32 cellular contexts compared by ENCODE assay signal in the genomic region with DNA sequence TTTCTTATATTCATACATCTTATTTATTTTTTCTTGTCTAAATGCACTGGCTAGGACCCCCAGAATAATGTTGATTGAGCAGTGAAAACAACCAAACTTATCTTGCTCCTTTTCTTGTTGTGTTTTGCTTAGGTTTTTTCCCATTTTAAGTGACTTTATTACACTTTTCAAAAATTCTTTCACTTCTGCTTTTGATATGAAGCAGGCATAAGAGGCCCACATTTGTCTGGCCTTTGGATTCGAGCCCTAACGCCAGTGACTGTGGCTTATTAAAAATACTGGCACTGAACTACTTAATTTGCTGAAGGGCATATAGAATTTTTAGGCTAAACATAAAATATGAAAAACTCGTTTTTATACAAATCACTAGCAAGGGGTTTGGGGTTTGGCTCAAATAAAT.
"Had no signal": no experiment of that assay in that cellular context is flagged by ENCODE, and none has a peak within 500 bp of the region (broad histone marks: within the 10 kb centered on the region; RNA-seq: fewer than 3 reads in every experiment).

No MANE protein-coding gene starts in this region.

- H3K36me3 Mint-ChIP-seq: mesothelial cell of epicardium; naive B cell; natural killer cell treated with Interleukin-12 subunit alpha and Interleukin-12 subunit beta and Interleukin-15 and Interleukin-18, amount 100 ng/mL, for 72 hours; neural progenitor cell had no signal

- H3K4me2 ChIP-seq: neural progenitor cell, smooth muscle cell had no signal

- H3K9ac ChIP-seq: neural progenitor cell, parathyroid adenoma had no signal

- H3K4me3 Mint-ChIP-seq: dendritic cell treated with granulocyte-macrophage colony-stimulating factor and Interleukin-4, amounts not matched to agents 40 ng/mL and 50 ng/mL, for 4 days; endodermal cell; mesothelial cell of epicardium; naive B cell; natural killer cell treated with Interleukin-12 subunit alpha and Interleukin-12 subunit beta and Interleukin-15 and Interleukin-18, amount 100 ng/mL, for 72 hours; neural progenitor cell; stimulated activated naive CD8-positive, alpha-beta T cell treated with anti-CD3 and anti-CD28 coated beads, Interleukin-15, amount 100 ng/mL, for 72 hours had no signal

- H3K27me3 ChIP-seq: gastrocnemius medialis, neural progenitor cell, right atrium auricular region, suprapubic skin, transverse colon, upper lobe of right lung, uterus had no signal

- DNase-seq: effector CD8-positive, alpha-beta T cell; endodermal cell; foreskin fibroblast; gastrocnemius medialis; head of caudate nucleus; kidney; mesenchymal stem cell; mucosa of descending colon; naive B cell; stimulated activated CD4-positive, alpha-beta T cell treated with anti-CD3 and anti-CD28 coated beads, Interleukin-12 subunit alpha, Interleukin-12 subunit beta, amount 100 ng/mL, for 4 hours; stimulated activated CD4-positive, alpha-beta T cell treated with anti-CD3 and anti-CD28 coated beads, Interleukin-1b, Interleukin-23, amount 100 ng/mL, for 48 hours; stimulated activated CD4-positive, alpha-beta T cell treated with anti-CD3 and anti-CD28 coated beads, Interleukin-4, amount 100 ng/mL, for 1 hour; stimulated activated CD8-positive, alpha-beta memory T cell treated with anti-CD3 and anti-CD28 coated beads, Interleukin-4, amount 100 ng/mL, for 48 hours; stimulated activated naive CD4-positive, alpha-beta T cell; stimulated activated naive CD8-positive, alpha-beta T cell treated with anti-CD3 and anti-CD28 coated beads, Interleukin-15, amount 100 ng/mL, for 72 hours; transverse colon; upper lobe of right lung; uterus had no signal

- H3K27me3 Mint-ChIP-seq: dendritic cell treated with granulocyte-macrophage colony-stimulating factor and Interleukin-4, amounts not matched to agents 40 ng/mL and 50 ng/mL, for 4 days; naive B cell had no signal

- H3K9me3 Mint-ChIP-seq: dendritic cell treated with granulocyte-macrophage colony-stimulating factor and Interleukin-4, amounts not matched to agents 40 ng/mL and 50 ng/mL, for 4 days; natural killer cell treated with Interleukin-12 subunit alpha and Interleukin-12 subunit beta and Interleukin-15 and Interleukin-18, amount 100 ng/mL, for 72 hours; neural progenitor cell; stimulated activated naive CD8-positive, alpha-beta T cell treated with anti-CD3 and anti-CD28 coated beads, Interleukin-15, amount 100 ng/mL, for 72 hours had no signal

- ATAC-seq: esophagus mucosa; gastrocnemius medialis; left lobe of liver; mucosa of descending colon; natural killer cell treated with Interleukin-12 subunit alpha and Interleukin-12 subunit beta and Interleukin-15 and Interleukin-18, amount 100 ng/mL, for 72 hours; sciatic nerve; stimulated activated naive CD8-positive, alpha-beta T cell treated with anti-CD3 and anti-CD28 coated beads, Interleukin-15, amount 100 ng/mL, for 72 hours; upper lobe of right lung had no signal

- H3K4me1 Mint-ChIP-seq: mesothelial cell of epicardium; naive B cell; neural progenitor cell; stimulated activated naive CD8-positive, alpha-beta T cell treated with anti-CD3 and anti-CD28 coated beads, Interleukin-15, amount 100 ng/mL, for 72 hours had no signal

- H3K27ac ChIP-seq: epithelial cell of prostate, gastrocnemius medialis, neural progenitor cell, parathyroid adenoma, prostate gland, right atrium auricular region, suprapubic skin, transverse colon, upper lobe of right lung, uterus had no signal

- H3K27ac Mint-ChIP-seq: dendritic cell treated with granulocyte-macrophage colony-stimulating factor and Interleukin-4, amounts not matched to agents 40 ng/mL and 50 ng/mL, for 4 days; endodermal cell; mesothelial cell of epicardium; naive B cell; natural killer cell treated with Interleukin-12 subunit alpha and Interleukin-12 subunit beta and Interleukin-15 and Interleukin-18, amount 100 ng/mL, for 72 hours; neural progenitor cell; stimulated activated naive CD8-positive, alpha-beta T cell treated with anti-CD3 and anti-CD28 coated beads, Interleukin-15, amount 100 ng/mL, for 72 hours had no signal

- H2AFZ ChIP-seq: neural progenitor cell, parathyroid adenoma had no signal

- H3K36me3 ChIP-seq: gastrocnemius medialis, neural progenitor cell, prostate gland, right atrium auricular region, suprapubic skin, transverse colon, upper lobe of right lung, uterus had no signal

- H3K4me1 ChIP-seq: gastrocnemius medialis, neural progenitor cell, parathyroid adenoma, prostate gland, right atrium auricular region, suprapubic skin, transverse colon, upper lobe of right lung, uterus had no signal

- H3K79me2 ChIP-seq: parathyroid adenoma had no signal

- H3K4me3 ChIP-seq: gastrocnemius medialis, lung, mucosa of descending colon, neural progenitor cell, prostate gland, right atrium auricular region, smooth muscle cell, suprapubic skin, transverse colon, upper lobe of right lung, uterus had no signal

- FAIRE-seq: kidney had no signal

- H3K9me3 ChIP-seq: gastrocnemius medialis, mucosa of descending colon, prostate gland, right atrium auricular region, suprapubic skin, transverse colon, upper lobe of right lung, uterus had no signal
